7 cellular contexts compared by ENCODE assay signal in genomic region chr1:27527223-27527856, GRCh38. TPM values are rescaled to one million over a fixed set of nuclear protein-coding genes. Genes with fewer than 3 reads are reported as not detected.
DNase-seq lines count a peak whose midpoint lies in the region; ATAC-seq and TF ChIP-seq lines count a peak whose summit lies in the region.

No MANE protein-coding gene starts in this region.

- peaks cover 48% of the 10 kb centered on the region for H3K4me1 Mint-ChIP-seq in activated T-helper 17 cell treated with anti-CD3 and anti-CD28 coated beads, Interleukin-2, amount 50 U/mL, for 72 hours

- intact Hi-C loops in left ventricle myocardium superior (cut with micrococcal nuclease), result no loop called here

- ATAC-seq in activated T-helper 17 cell treated with anti-CD3 and anti-CD28 coated beads, Interleukin-2, amount 50 U/mL, for 72 hours (replicated peaks), result no peak
- peak; percentile 8 for ATAC-seq in left ventricle myocardium superior
- no peak for ATAC-seq in HG03378 (IDR thresholded peaks at IDR 0.05; ENCODE audit: unreplicated experiment)

- H3K27ac ChIP-seq in HEK293 (ENCODE audit: extremely low read depth, low read depth, low read length), result peak overlapping the region; percentile 20; the same call in 1 of the 2 replicates

- H3K36me3 ChIP-seq in HEK293 (ENCODE audit: control insufficient read depth in 2 of 2, insufficient read depth in 1 of 2, low read length in 2 of 2), result no peaks in the 10 kb centered on the region

- peaks cover 11% of the 10 kb centered on the region for H3K4me1 ChIP-seq in HEK293 (ENCODE audit: control insufficient read depth, insufficient read depth, low read length)

- no peaks in the 10 kb centered on the region for H3K9me3 ChIP-seq in HEK293 (ENCODE audit: control insufficient read depth, insufficient read depth, low read depth, low read length)

- TF ChIP-seq CTCF in HEK293 (tag by site-specific recombination; IDR thresholded peaks at IDR 0.05), result no peak

- peak overlapping the region; percentile 95 for H3K4me3 Mint-ChIP-seq in activated T-helper 17 cell treated with anti-CD3 and anti-CD28 coated beads, Interleukin-2, amount 50 U/mL, for 72 hours

- POLR2A ChIA-PET in HEK293 (lab: Yijun Ruan, JAX), result no interaction called here

- no peaks in the 10 kb centered on the region for H3K27me3 Mint-ChIP-seq in activated T-helper 17 cell treated with anti-CD3 and anti-CD28 coated beads, Interleukin-2, amount 50 U/mL, for 72 hours

- CTCF ChIA-PET in HEK293 (lab: Yijun Ruan, JAX), result interaction anchor here (0.6 to 2.3 kb wide), 4 partner anchors 29 to 776 kb away, joined by 3 to 13 read pairs (median 4); no protein-coding TSS in a partner anchor

- no peak overlapping the region for H3K4me3 ChIP-seq in HEK293 (ENCODE audit: low read depth, low read length)

- no peaks in the 10 kb centered on the region for H3K9me3 Mint-ChIP-seq in activated T-helper 17 cell treated with anti-CD3 and anti-CD28 coated beads, Interleukin-2, amount 50 U/mL, for 72 hours

- peaks cover 42% of the 10 kb centered on the region for H3K36me3 Mint-ChIP-seq in activated T-helper 17 cell treated with anti-CD3 and anti-CD28 coated beads, Interleukin-2, amount 50 U/mL, for 72 hours (ENCODE audit: low read depth)

- DNase-seq in NCI-H345 (lab: John Stamatoyannopoulos, UW) (peak; percentile 98), left ventricle myocardium superior (peak; percentile 81), retina (peak; percentile 88), EL (no peak)

- peak overlapping the region; percentile 92 for H3K27ac Mint-ChIP-seq in activated T-helper 17 cell treated with anti-CD3 and anti-CD28 coated beads, Interleukin-2, amount 50 U/mL, for 72 hours

TF ChIP-seq in HEK293, 187 proteins besides CTCF, POLR2A, EP300 and RAD21 (continues in another document):
- TF ChIP-seq ZNF350 (tag by site-specific recombination; IDR thresholded peaks at IDR 0.05), result no peak
- peak; percentile 36; the same call in 1 of the 2 replicates for TF ChIP-seq GLIS2 (tag by site-specific recombination; IDR thresholded peaks at IDR 0.05)
- 0 out of 2 replicates have a peak, but pooled peaks have one; percentile 62 for TF ChIP-seq ZNF621 (tag by site-specific recombination; IDR thresholded peaks at IDR 0.05)
- TF ChIP-seq ZNF18 (tag by site-specific recombination; IDR thresholded peaks at IDR 0.05), result 0 out of 2 replicates have a peak, but pooled peaks have one; percentile 9
- TF ChIP-seq ZNF24 (tag by site-specific recombination; IDR thresholded peaks at IDR 0.05), result peak; percentile 60
- TF ChIP-seq GLI2 (tag by site-specific recombination; IDR thresholded peaks at IDR 0.05; ENCODE audit: borderline replicate concordance, low read depth), result no peak
- no peak for TF ChIP-seq ZNF549 (tag by site-specific recombination; IDR thresholded peaks at IDR 0.05)
- TF ChIP-seq ZNF146 (tag by site-specific recombination; IDR thresholded peaks at IDR 0.05), result 0 out of 2 replicates have a peak, but pooled peaks have one; percentile 9
- TF ChIP-seq ZNF335 (tag by site-specific recombination; conservative IDR thresholded peaks at IDR 0.05), result peak; percentile 66
- no peak for TF ChIP-seq ZBTB17 (tag by site-specific recombination; IDR thresholded peaks at IDR 0.05)
- TF ChIP-seq ZNF707 (tag by site-specific recombination; IDR thresholded peaks at IDR 0.05), result no peak
- TF ChIP-seq ZNF394 (tag by site-specific recombination; IDR thresholded peaks at IDR 0.05; ENCODE audit: borderline replicate concordance), result peak; percentile 42; the same call in 1 of the 2 replicates
- peak; percentile 48 for TF ChIP-seq SP3 (tag by site-specific recombination; IDR thresholded peaks at IDR 0.05)
- TF ChIP-seq GLIS1 (tag by site-specific recombination; IDR thresholded peaks at IDR 0.05), result peak; percentile 72
- TF ChIP-seq ZNF560 (tag by site-specific recombination; IDR thresholded peaks at IDR 0.05; ENCODE audit: borderline replicate concordance), result no peak
- peak; percentile 13; the same call in 1 of the 2 replicates for TF ChIP-seq BCL11B (tag by site-specific recombination; IDR thresholded peaks at IDR 0.05; ENCODE audit: low read depth)
- TF ChIP-seq ZNF341 (tag by site-specific recombination; IDR thresholded peaks at IDR 0.05; ENCODE audit: low read depth), result peak; percentile 84
- TF ChIP-seq, protein P1, sequence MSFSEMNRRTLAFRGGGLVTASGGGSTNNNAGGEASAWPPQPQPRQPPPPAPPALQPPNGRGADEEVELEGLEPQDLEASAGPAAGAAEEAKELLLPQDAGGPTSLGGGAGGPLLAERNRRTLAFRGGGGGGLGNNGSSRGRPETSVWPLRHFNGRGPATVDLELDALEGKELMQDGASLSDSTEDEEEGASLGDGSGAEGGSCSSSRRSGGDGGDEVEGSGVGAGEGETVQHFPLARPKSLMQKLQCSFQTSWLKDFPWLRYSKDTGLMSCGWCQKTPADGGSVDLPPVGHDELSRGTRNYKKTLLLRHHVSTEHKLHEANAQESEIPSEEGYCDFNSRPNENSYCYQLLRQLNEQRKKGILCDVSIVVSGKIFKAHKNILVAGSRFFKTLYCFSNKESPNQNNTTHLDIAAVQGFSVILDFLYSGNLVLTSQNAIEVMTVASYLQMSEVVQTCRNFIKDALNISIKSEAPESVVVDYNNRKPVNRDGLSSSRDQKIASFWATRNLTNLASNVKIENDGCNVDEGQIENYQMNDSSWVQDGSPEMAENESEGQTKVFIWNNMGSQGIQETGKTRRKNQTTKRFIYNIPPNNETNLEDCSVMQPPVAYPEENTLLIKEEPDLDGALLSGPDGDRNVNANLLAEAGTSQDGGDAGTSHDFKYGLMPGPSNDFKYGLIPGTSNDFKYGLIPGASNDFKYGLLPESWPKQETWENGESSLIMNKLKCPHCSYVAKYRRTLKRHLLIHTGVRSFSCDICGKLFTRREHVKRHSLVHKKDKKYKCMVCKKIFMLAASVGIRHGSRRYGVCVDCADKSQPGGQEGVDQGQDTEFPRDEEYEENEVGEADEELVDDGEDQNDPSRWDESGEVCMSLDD (tag by site-specific recombination; IDR thresholded peaks at IDR 0.05), result peak; percentile 36; the same call in 1 of the 2 replicates
- no peak for TF ChIP-seq KLF7 (tag by site-specific recombination; IDR thresholded peaks at IDR 0.05; ENCODE audit: borderline replicate concordance)
- no peak for TF ChIP-seq KLF9 (tag by site-specific recombination; IDR thresholded peaks at IDR 0.05; ENCODE audit: low read depth)
- TF ChIP-seq, protein P2, sequence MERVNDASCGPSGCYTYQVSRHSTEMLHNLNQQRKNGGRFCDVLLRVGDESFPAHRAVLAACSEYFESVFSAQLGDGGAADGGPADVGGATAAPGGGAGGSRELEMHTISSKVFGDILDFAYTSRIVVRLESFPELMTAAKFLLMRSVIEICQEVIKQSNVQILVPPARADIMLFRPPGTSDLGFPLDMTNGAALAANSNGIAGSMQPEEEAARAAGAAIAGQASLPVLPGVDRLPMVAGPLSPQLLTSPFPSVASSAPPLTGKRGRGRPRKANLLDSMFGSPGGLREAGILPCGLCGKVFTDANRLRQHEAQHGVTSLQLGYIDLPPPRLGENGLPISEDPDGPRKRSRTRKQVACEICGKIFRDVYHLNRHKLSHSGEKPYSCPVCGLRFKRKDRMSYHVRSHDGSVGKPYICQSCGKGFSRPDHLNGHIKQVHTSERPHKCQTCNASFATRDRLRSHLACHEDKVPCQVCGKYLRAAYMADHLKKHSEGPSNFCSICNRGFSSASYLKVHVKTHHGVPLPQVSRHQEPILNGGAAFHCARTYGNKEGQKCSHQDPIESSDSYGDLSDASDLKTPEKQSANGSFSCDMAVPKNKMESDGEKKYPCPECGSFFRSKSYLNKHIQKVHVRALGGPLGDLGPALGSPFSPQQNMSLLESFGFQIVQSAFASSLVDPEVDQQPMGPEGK (tag by site-specific recombination; IDR thresholded peaks at IDR 0.05), result peak; percentile 94
- TF ChIP-seq OSR2 (tag by site-specific recombination; IDR thresholded peaks at IDR 0.05), result no peak; the same call in 1 of the 2 replicates
- TF ChIP-seq SP2 (tag by site-specific recombination; IDR thresholded peaks at IDR 0.05), result peak; percentile 22
- peak; percentile 97 for TF ChIP-seq ZNF398 (tag by site-specific recombination; IDR thresholded peaks at IDR 0.05)
- TF ChIP-seq ZIC2 (tag by site-specific recombination; IDR thresholded peaks at IDR 0.05), result peak; percentile 98
- TF ChIP-seq ZBTB48 (tag by site-specific recombination; IDR thresholded peaks at IDR 0.05), result peak; percentile 50; the same call in 1 of the 2 replicates
- 0 out of 2 replicates have a peak, but pooled peaks have one; percentile 34 for TF ChIP-seq SP7 (tag by site-specific recombination; IDR thresholded peaks at IDR 0.05)

RNA-seq across cellular contexts. Expression of gene WASF2, which starts 37.4 kb away (rescaled TPM):
- 100 to 1,000 TPM in 1 of 2 donors, 10 to 100 TPM in 1; 85.7 to 125 TPM for total RNA-seq in activated T-helper 17 cell treated with anti-CD3 and anti-CD28 coated beads, Interleukin-2, amount 50 U/mL, for 72 hours
- 59.1 TPM for total RNA-seq in left ventricle myocardium superior
